Comparison of ENCODE assay signal across 1 cellular context in the genomic region with DNA sequence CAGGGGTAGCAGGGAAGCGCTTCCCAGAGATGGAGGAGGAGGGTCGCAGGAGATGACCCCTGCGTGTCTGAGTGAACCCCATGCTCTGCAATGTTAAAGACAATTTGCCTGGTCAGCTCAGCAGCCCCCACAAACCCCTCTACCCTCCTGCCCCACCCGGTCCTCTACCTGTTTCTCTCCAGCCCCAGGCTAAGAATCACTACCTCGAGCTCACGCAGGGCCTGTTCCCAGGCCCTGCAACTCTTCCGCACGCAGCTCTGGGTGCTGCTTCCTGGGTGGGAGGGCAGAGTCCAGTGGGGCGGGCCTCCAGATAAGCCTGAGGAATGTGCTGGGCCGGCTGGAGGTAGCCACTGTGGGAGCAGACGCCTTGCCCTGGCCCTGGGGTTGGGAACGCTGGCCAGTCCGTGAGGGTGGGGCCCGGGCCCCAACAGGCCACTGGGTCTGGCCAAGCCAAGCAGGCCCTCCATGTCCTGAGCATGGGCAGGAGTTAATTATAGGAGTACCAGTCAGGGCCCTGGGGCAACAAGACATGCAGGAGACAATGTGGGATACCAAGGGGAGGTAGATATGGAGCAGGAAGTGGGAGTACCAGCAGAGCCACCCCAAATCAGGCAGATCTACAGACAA.
TF ChIP-seq lines count a peak whose summit lies in the region.

No MANE protein-coding gene starts in this region.

TF ChIP-seq in GM23338, 12 proteins besides CTCF, POLR2A, EP300 and RAD21:
- no peak for TF ChIP-seq EZH2phosphoT487 (IDR thresholded peaks at IDR 0.05; ENCODE audit: unreplicated experiment)
- TF ChIP-seq POLR2AphosphoS5 (IDR thresholded peaks at IDR 0.05; ENCODE audit: low read depth) = no peak
- TF ChIP-seq, protein P1, sequence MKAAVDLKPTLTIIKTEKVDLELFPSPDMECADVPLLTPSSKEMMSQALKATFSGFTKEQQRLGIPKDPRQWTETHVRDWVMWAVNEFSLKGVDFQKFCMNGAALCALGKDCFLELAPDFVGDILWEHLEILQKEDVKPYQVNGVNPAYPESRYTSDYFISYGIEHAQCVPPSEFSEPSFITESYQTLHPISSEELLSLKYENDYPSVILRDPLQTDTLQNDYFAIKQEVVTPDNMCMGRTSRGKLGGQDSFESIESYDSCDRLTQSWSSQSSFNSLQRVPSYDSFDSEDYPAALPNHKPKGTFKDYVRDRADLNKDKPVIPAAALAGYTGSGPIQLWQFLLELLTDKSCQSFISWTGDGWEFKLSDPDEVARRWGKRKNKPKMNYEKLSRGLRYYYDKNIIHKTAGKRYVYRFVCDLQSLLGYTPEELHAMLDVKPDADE (IDR thresholded peaks at IDR 0.05) = no peak; the same call in 1 of the 2 replicates
- no peak for TF ChIP-seq STAT1 (IDR thresholded peaks at IDR 0.05; ENCODE audit: unreplicated experiment)
- TF ChIP-seq, protein P2, sequence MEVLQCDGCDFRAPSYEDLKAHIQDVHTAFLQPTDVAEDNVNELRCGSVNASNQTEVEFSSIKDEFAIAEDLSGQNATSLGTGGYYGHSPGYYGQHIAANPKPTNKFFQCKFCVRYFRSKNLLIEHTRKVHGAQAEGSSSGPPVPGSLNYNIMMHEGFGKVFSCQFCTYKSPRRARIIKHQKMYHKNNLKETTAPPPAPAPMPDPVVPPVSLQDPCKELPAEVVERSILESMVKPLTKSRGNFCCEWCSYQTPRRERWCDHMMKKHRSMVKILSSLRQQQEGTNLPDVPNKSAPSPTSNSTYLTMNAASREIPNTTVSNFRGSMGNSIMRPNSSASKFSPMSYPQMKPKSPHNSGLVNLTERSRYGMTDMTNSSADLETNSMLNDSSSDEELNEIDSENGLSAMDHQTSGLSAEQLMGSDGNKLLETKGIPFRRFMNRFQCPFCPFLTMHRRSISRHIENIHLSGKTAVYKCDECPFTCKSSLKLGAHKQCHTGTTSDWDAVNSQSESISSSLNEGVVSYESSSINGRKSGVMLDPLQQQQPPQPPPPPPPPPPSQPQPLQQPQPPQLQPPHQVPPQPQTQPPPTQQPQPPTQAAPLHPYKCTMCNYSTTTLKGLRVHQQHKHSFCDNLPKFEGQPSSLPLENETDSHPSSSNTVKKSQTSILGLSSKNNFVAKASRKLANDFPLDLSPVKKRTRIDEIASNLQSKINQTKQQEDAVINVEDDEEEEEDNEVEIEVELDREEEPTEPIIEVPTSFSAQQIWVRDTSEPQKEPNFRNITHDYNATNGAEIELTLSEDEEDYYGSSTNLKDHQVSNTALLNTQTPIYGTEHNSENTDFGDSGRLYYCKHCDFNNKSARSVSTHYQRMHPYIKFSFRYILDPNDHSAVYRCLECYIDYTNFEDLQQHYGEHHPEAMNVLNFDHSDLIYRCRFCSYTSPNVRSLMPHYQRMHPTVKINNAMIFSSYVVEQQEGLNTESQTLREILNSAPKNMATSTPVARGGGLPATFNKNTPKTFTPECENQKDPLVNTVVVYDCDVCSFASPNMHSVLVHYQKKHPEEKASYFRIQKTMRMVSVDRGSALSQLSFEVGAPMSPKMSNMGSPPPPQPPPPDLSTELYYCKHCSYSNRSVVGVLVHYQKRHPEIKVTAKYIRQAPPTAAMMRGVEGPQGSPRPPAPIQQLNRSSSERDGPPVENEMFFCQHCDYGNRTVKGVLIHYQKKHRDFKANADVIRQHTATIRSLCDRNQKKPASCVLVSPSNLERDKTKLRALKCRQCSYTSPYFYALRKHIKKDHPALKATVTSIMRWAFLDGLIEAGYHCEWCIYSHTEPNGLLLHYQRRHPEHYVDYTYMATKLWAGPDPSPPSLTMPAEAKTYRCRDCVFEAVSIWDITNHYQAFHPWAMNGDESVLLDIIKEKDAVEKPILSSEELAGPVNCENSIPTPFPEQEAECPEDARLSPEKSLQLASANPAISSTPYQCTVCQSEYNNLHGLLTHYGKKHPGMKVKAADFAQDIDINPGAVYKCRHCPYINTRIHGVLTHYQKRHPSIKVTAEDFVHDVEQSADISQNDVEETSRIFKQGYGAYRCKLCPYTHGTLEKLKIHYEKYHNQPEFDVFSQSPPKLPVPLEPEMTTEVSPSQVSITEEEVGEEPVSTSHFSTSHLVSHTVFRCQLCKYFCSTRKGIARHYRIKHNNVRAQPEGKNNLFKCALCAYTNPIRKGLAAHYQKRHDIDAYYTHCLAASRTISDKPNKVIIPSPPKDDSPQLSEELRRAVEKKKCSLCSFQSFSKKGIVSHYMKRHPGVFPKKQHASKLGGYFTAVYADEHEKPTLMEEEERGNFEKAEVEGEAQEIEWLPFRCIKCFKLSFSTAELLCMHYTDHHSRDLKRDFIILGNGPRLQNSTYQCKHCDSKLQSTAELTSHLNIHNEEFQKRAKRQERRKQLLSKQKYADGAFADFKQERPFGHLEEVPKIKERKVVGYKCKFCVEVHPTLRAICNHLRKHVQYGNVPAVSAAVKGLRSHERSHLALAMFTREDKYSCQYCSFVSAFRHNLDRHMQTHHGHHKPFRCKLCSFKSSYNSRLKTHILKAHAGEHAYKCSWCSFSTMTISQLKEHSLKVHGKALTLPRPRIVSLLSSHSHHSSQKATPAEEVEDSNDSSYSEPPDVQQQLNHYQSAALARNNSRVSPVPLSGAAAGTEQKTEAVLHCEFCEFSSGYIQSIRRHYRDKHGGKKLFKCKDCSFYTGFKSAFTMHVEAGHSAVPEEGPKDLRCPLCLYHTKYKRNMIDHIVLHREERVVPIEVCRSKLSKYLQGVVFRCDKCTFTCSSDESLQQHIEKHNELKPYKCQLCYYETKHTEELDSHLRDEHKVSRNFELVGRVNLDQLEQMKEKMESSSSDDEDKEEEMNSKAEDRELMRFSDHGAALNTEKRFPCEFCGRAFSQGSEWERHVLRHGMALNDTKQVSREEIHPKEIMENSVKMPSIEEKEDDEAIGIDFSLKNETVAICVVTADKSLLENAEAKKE (CRISPR knock-in tag; IDR thresholded peaks at IDR 0.05) = no peak
- TF ChIP-seq ZNF114 (CRISPR knock-in tag; IDR thresholded peaks at IDR 0.05) = no peak
- TF ChIP-seq NANOG (IDR thresholded peaks at IDR 0.05; ENCODE audit: borderline replicate concordance) = no peak
- TF ChIP-seq, protein P3, sequence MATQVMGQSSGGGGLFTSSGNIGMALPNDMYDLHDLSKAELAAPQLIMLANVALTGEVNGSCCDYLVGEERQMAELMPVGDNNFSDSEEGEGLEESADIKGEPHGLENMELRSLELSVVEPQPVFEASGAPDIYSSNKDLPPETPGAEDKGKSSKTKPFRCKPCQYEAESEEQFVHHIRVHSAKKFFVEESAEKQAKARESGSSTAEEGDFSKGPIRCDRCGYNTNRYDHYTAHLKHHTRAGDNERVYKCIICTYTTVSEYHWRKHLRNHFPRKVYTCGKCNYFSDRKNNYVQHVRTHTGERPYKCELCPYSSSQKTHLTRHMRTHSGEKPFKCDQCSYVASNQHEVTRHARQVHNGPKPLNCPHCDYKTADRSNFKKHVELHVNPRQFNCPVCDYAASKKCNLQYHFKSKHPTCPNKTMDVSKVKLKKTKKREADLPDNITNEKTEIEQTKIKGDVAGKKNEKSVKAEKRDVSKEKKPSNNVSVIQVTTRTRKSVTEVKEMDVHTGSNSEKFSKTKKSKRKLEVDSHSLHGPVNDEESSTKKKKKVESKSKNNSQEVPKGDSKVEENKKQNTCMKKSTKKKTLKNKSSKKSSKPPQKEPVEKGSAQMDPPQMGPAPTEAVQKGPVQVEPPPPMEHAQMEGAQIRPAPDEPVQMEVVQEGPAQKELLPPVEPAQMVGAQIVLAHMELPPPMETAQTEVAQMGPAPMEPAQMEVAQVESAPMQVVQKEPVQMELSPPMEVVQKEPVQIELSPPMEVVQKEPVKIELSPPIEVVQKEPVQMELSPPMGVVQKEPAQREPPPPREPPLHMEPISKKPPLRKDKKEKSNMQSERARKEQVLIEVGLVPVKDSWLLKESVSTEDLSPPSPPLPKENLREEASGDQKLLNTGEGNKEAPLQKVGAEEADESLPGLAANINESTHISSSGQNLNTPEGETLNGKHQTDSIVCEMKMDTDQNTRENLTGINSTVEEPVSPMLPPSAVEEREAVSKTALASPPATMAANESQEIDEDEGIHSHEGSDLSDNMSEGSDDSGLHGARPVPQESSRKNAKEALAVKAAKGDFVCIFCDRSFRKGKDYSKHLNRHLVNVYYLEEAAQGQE (IDR thresholded peaks at IDR 0.05; ENCODE audit: unreplicated experiment) = no peak
- no peak for TF ChIP-seq CREB1 (CRISPR knock-in tag; IDR thresholded peaks at IDR 0.05; ENCODE audit: low read depth)
TF ChIP-seq in GM23338: peak in this region for 0.
